In genomic region chr3:48301020-48301813, GRCh38 we compare ENCODE assay signal across 8 cellular contexts. TPM values are rescaled to one million over a fixed set of nuclear protein-coding genes. Genes with fewer than 3 reads are reported as not detected.
DNase-seq lines count a peak whose midpoint lies in the region; ATAC-seq and TF ChIP-seq lines count a peak whose summit lies in the region.

TSS of gene NME6 (minus strand) at chr3:48301367.

- no peaks in the 10 kb centered on the region for H3K27me3 Mint-ChIP-seq in activated naive CD8-positive, alpha-beta T cell treated with anti-CD3 and anti-CD28 coated beads, Interleukin-2, amount 50 U/mL, for 24 hours

- peak within 1 kb of the TSS; percentile 95 for H3K4me3 Mint-ChIP-seq in activated naive CD8-positive, alpha-beta T cell treated with anti-CD3 and anti-CD28 coated beads, Interleukin-2, amount 50 U/mL, for 24 hours

- H3K27ac ChIP-seq in parathyroid adenoma, result peak within 1 kb of the TSS; percentile 91
- peak within 1 kb of the TSS; percentile 97 to 99 for H3K27ac ChIP-seq in tibial artery

- intact Hi-C loops in Right ventricle myocardium superior (cut with DNase I) (no loop called here), tibial artery (cut with DNase I; ENCODE audit: low total_unique reads) (loop anchor here (10.0 kb wide), 1 partner anchor 134 kb away; the partner anchor contains the start of gene PLXNB1)

- H3K4me1 Mint-ChIP-seq in activated naive CD8-positive, alpha-beta T cell treated with anti-CD3 and anti-CD28 coated beads, Interleukin-2, amount 50 U/mL, for 24 hours, result peaks cover 44% of the 10 kb centered on the region

- H3K79me2 ChIP-seq in parathyroid adenoma, result no peaks in the 10 kb centered on the region

- H3K9me3 ChIP-seq in parathyroid adenoma (ENCODE audit: control insufficient read depth, low read length), result no peaks in the 10 kb centered on the region
- no peaks in the 10 kb centered on the region for H3K9me3 ChIP-seq in tibial artery

- DNase-seq in NCI-H1436 (lab: John Stamatoyannopoulos, UW), result peak; percentile 49
- peak; percentile 92 for DNase-seq in SW480 (ENCODE audit: low spot score)
- DNase-seq in activated naive CD8-positive, alpha-beta T cell treated with anti-CD3 and anti-CD28 coated beads, Interleukin-2, amount 50 U/mL, for 24 hours, result peak; percentile 97
- peak; percentile 96 for DNase-seq in Right ventricle myocardium superior
- DNase-seq in tibial artery, result peak; percentile 90 to 95

- H3K27me3 ChIP-seq in parathyroid adenoma (ENCODE audit: control insufficient read depth, insufficient read depth, low read length) (no peaks in the 10 kb centered on the region), tibial artery (no peaks in the 10 kb centered on the region)

- peak within 1 kb of the TSS; percentile 51 for H3K9ac ChIP-seq in parathyroid adenoma

- TF ChIP-seq CTCF in parathyroid adenoma (IDR thresholded peaks at IDR 0.05) (no peak), tibial artery (IDR thresholded peaks at IDR 0.05) (no peak)

- peaks cover 49% of the 10 kb centered on the region for H3K36me3 Mint-ChIP-seq in activated naive CD8-positive, alpha-beta T cell treated with anti-CD3 and anti-CD28 coated beads, Interleukin-2, amount 50 U/mL, for 24 hours (ENCODE audit: low read depth)

- H2AFZ ChIP-seq in parathyroid adenoma, result peak within 1 kb of the TSS; percentile 93

- H3K4me3 ChIP-seq in GM08714 (ENCODE audit: low read length) (peak within 1 kb of the TSS; percentile 79), parathyroid adenoma (ENCODE audit: low read depth, low read length) (peak within 1 kb of the TSS; percentile 66), tibial artery (peak within 1 kb of the TSS; percentile 91 to 96)

- ATAC-seq in HG02759 (IDR thresholded peaks at IDR 0.05; ENCODE audit: unreplicated experiment), result peak; percentile 81
- ATAC-seq in activated naive CD8-positive, alpha-beta T cell treated with anti-CD3 and anti-CD28 coated beads, Interleukin-2, amount 50 U/mL, for 24 hours, result peak; percentile 92
- ATAC-seq in Right ventricle myocardium superior (ENCODE audit: poor library complexity), result peak; percentile 100

- H3K4me1 ChIP-seq in parathyroid adenoma (peaks cover 11% of the 10 kb centered on the region), tibial artery (peaks cover 0 to 18% (median 13%) of the 10 kb centered on the region in 4 donors)

- H3K36me3 ChIP-seq in parathyroid adenoma (ENCODE audit: control insufficient read depth, insufficient read depth, low read length), result no peaks in the 10 kb centered on the region
- H3K36me3 ChIP-seq in tibial artery, result peaks cover 6 to 25% (median 17%) of the 10 kb centered on the region in 3 donors

- H3K9me3 Mint-ChIP-seq in activated naive CD8-positive, alpha-beta T cell treated with anti-CD3 and anti-CD28 coated beads, Interleukin-2, amount 50 U/mL, for 24 hours, result no peaks in the 10 kb centered on the region

- H3K4me2 ChIP-seq in parathyroid adenoma (ENCODE audit: low read length), result peak within 1 kb of the TSS; percentile 73

- H3K27ac Mint-ChIP-seq in activated naive CD8-positive, alpha-beta T cell treated with anti-CD3 and anti-CD28 coated beads, Interleukin-2, amount 50 U/mL, for 24 hours, result peak within 1 kb of the TSS; percentile 79

RNA-seq across cellular contexts. Expression of gene NME6, which starts in this region (rescaled TPM):
- total RNA-seq in Right ventricle myocardium superior, result 20.5 TPM

Comparison
In these comparisons a context has a peak if more than half of its experiments do, and no peak if none do; other contexts are left out.
1. Peak in every context shown above with its lines: DNase-seq, ATAC-seq, H3K4me3 ChIP-seq and H3K27ac ChIP-seq.